Comparison of ENCODE assay signal across 18 cellular contexts in the genomic region with DNA sequence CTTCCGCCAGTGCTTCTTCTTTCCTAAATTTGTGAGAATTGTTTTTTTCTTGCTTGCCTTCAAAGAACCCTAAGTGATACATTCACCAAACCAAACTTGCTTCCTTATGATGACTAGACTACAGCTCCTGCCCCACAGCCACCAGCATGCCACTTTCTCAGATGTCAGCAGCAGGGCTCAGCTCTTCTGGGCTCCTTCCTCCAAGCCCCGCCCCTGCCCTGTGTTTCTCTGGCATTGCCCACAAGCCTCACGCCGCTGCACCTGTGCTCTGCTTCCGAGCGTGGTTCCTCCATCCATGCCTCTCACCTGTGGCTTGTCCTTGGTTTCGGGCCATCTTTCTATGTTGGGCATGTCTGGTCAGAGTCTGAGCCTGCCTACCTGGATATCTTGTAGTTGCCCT. TPM values are rescaled to one million over a fixed set of nuclear protein-coding genes. Genes with fewer than 3 reads are reported as not detected.
A peak's percentile ranks its signal among the peaks of the same experiment; 100 is the strongest.
DNase-seq lines count a peak whose midpoint lies in the region; ATAC-seq and TF ChIP-seq lines count a peak whose summit lies in the region.
"Had no signal": no experiment of that assay in that cellular context is flagged by ENCODE, and none has a peak within 500 bp of the region (broad histone marks: within the 10 kb centered on the region; RNA-seq: fewer than 3 reads in every experiment).

No MANE protein-coding gene starts in this region.

- CTCF ChIA-PET in PC-9 (lab: Charles Lee): interaction anchor here (0.7 to 1.0 kb wide), 3 partner anchors 14 to 160 kb away, joined by 3 to 5 read pairs (median 4); no protein-coding TSS in a partner anchor

- H2AFZ ChIP-seq in MM.1S (ENCODE audit: low read length): no peak overlapping the region
- H2AFZ ChIP-seq in PC-9: no peak overlapping the region
- no peak overlapping the region for H2AFZ ChIP-seq in parathyroid adenoma
- H2AFZ ChIP-seq: GM23248 had no signal

- 83 to 85% methylated on average over 7 of the region's 7 CpGs for WGBS in heart right ventricle, 2 donors

- H3F3A ChIP-seq in MM.1S (ENCODE audit: insufficient read depth, low read length) (no peaks in the 10 kb centered on the region), PC-9 (ENCODE audit: insufficient read depth, low read depth) (peaks cover 30% of the 10 kb centered on the region)

- intact Hi-C loops in PC-9 (cut with micrococcal nuclease; ENCODE audit: unreplicated experiment): loop anchor here (5.0 to 10.0 kb wide), 5 partner anchors 266 to 436 kb away; partner anchors contain the start of genes CLTB, FGFR4, HIGD2A and NOP16
- intact Hi-C loops in heart right ventricle (cut with DNase I): no loop called here

- H4K20me1 ChIP-seq in MM.1S (ENCODE audit: insufficient read depth, low read length) (no peaks in the 10 kb centered on the region), PC-9 (ENCODE audit: insufficient read depth) (no peaks in the 10 kb centered on the region)

- H3K36me3 ChIP-seq in MM.1S (replicated peaks; ENCODE audit: insufficient read depth, low read length) (no peaks in the 10 kb centered on the region), PC-9 (ENCODE audit: low read depth) (no peaks in the 10 kb centered on the region), parathyroid adenoma (ENCODE audit: control insufficient read depth, insufficient read depth, low read length) (no peaks in the 10 kb centered on the region), heart right ventricle (no peaks in the 10 kb centered on the region)

- ATAC-seq in GM21717 (IDR thresholded peaks at IDR 0.05; ENCODE audit: unreplicated experiment): no peak
- ATAC-seq in heart right ventricle: no peak
- ATAC-seq: K562, PC-3 had no signal

- H3K4me1 ChIP-seq in MM.1S (ENCODE audit: low read length) (peaks cover 20% of the 10 kb centered on the region), PC-9 (replicated peaks; ENCODE audit: insufficient read depth) (peaks cover 40% of the 10 kb centered on the region), parathyroid adenoma (peaks cover 41% of the 10 kb centered on the region), heart right ventricle (peaks cover 0 to 15% (median 7%) of the 10 kb centered on the region in 9 donors)

- H3K4me2 ChIP-seq in MM.1S (ENCODE audit: low read depth, low read length) (peak overlapping the region; percentile 31; the same call in 1 of the 2 replicates), PC-9 (peak overlapping the region; percentile 85), parathyroid adenoma (ENCODE audit: low read length) (no peak overlapping the region)

- no peaks in the 10 kb centered on the region for H3K9me3 ChIP-seq in MM.1S (replicated peaks; ENCODE audit: insufficient read depth, low read length)
- H3K9me3 ChIP-seq in PC-9 (ENCODE audit: insufficient read depth, low read depth): no peaks in the 10 kb centered on the region
- no peaks in the 10 kb centered on the region for H3K9me3 ChIP-seq in parathyroid adenoma (ENCODE audit: control insufficient read depth, low read length)
- H3K9me3 ChIP-seq in heart right ventricle: no peaks in the 10 kb centered on the region

- peaks cover 68% of the 10 kb centered on the region for H3K27me3 ChIP-seq in MM.1S (replicated peaks; ENCODE audit: insufficient read depth, low read length)
- H3K27me3 ChIP-seq in PC-9 (ENCODE audit: insufficient read depth, low read depth): no peaks in the 10 kb centered on the region
- no peaks in the 10 kb centered on the region for H3K27me3 ChIP-seq in parathyroid adenoma (ENCODE audit: control insufficient read depth, insufficient read depth, low read length)
- H3K27me3 ChIP-seq in heart right ventricle: peaks cover 15 to 80% (median 73%) of the 10 kb centered on the region in 7 donors

- POLR2A ChIA-PET in PC-9 (lab: Charles Lee; ENCODE audit: unreplicated experiment): interaction anchor here (0.6 to 0.7 kb wide), 3 partner anchors 198 to 588 kb away, joined by 3 read pairs; no protein-coding TSS in a partner anchor

- H3K4me3 ChIP-seq in MM.1S (ENCODE audit: low read length) (no peak overlapping the region), PC-9 (no peak overlapping the region), parathyroid adenoma (ENCODE audit: low read depth, low read length) (no peak overlapping the region), heart right ventricle (no peak overlapping the region)
- H3K4me3 ChIP-seq: GM23248, K562 had no signal

- H3K9me2 ChIP-seq in MM.1S (replicated peaks; ENCODE audit: insufficient read depth, low read length): no peaks in the 10 kb centered on the region
- no peaks in the 10 kb centered on the region for H3K9me2 ChIP-seq in PC-9 (ENCODE audit: insufficient read depth)

- no peak for TF ChIP-seq CTCF in MM.1S (IDR thresholded peaks at IDR 0.05; ENCODE audit: low read length)
- TF ChIP-seq CTCF in PC-9 (conservative IDR thresholded peaks at IDR 0.05): no peak
- TF ChIP-seq CTCF in parathyroid adenoma (IDR thresholded peaks at IDR 0.05): no peak
- no peak for TF ChIP-seq CTCF in heart right ventricle (IDR thresholded peaks at IDR 0.05)

- H3K79me2 ChIP-seq in MM.1S (ENCODE audit: low read length): no peaks in the 10 kb centered on the region
- H3K79me2 ChIP-seq in PC-9 (ENCODE audit: low read depth): peaks cover 9% of the 10 kb centered on the region; the same call in 1 of the 2 replicates
- peaks cover 6% of the 10 kb centered on the region for H3K79me2 ChIP-seq in parathyroid adenoma

- H3K9ac ChIP-seq in MM.1S (ENCODE audit: low read length) (no peak overlapping the region), parathyroid adenoma (no peak overlapping the region)
- H3K9ac ChIP-seq: GM23248 had no signal

- peak; percentile 67 for DNase-seq in NCI-H510A treated with DMSO at 0.1 percent for 48 hours (lab: John Stamatoyannopoulos, UW)
- DNase-seq in NCI-H510A (lab: John Stamatoyannopoulos, UW): no peak
- peak; percentile 78 for DNase-seq in MM.1S
- peak in 1 of 2 experiments; percentile 42 for DNase-seq in PC-9
- no peak for DNase-seq in HCEC 1CT
- no peak for DNase-seq in heart right ventricle
- DNase-seq: ACHN, GDM1, GM23248, NCI-H2081, NCI-H82, PC-3 had no signal

- no TSS peak for BruUV-seq in PC-9 (replicated peaks; lab: Mats Ljungman, UMichigan)

- no peak overlapping the region for H3K27ac ChIP-seq in MM.1S (ENCODE audit: low read length)
- peak overlapping the region; percentile 99 for H3K27ac ChIP-seq in PC-9
- H3K27ac ChIP-seq in parathyroid adenoma: peak overlapping the region; percentile 59
- no peak overlapping the region for H3K27ac ChIP-seq in heart right ventricle
- H3K27ac ChIP-seq: C4-2B, GM23248 had no signal

RNA-seq across cellular contexts. Expression of gene UNC5A, which starts 10.6 kb away (rescaled TPM):
- total RNA-seq in PC-9 (2021): 3.1 and 3.6 TPM in 2 replicates
- under 1 TPM in 4 of 10 donors, not detected in 6; 0.06 to 0.35 (median 0.09) TPM for total RNA-seq in heart right ventricle
- polyA plus RNA-seq in heart right ventricle: under 1 TPM in 1 of 2 donors, not detected in 1; 0.01 TPM
- total RNA-seq: GM23248; K562; NCI-H460; T-helper 1 cell treated with Interleukin-12 subunit alpha and Interleukin-12 subunit beta and Interleukin-4 antibody, amounts not matched to agents 30 ng/mL and 1 ng/mL, for 36 hours had no signal
- polyA plus RNA-seq: GM23248, K562 had no signal

Comparison
In these comparisons a context has a peak if more than half of its experiments do, and no peak if none do; other contexts are left out.
1. DNase-seq: peak in NCI-H510A treated with DMSO at 0.1 percent for 48 hours (single experiment) and MM.1S (single experiment); none in NCI-H510A (single experiment), HCEC 1CT (single experiment) and heart right ventricle (0 of 2).
2. H3K27ac ChIP-seq: peak in PC-9 (single experiment) and parathyroid adenoma (single experiment); none in MM.1S (single experiment) and heart right ventricle (0 of 10).